Comparison of ENCODE assay signal across 28 cellular contexts in genomic region chrX:22533898-22534297, GRCh38.
DNase-seq lines count a peak whose midpoint lies in the region; ATAC-seq and TF ChIP-seq lines count a peak whose summit lies in the region.
"Had no signal": no experiment of that assay in that cellular context is flagged by ENCODE, and none has a peak within 500 bp of the region (broad histone marks: within the 10 kb centered on the region; RNA-seq: fewer than 3 reads in every experiment).

No MANE protein-coding gene starts in this region.

- POLR2A ChIA-PET in SK-N-SH (lab: Yijun Ruan, JAX) = no interaction called here
- POLR2A ChIA-PET in activated B cell treated with CpG ODN at 0.5 μM for 24 hours (lab: Charles Lee) = no interaction called here

- no peak for TF ChIP-seq RAD21 in SK-N-SH (IDR thresholded peaks at IDR 0.05; ENCODE audit: low read length)

- CTCF ChIA-PET in SK-N-SH (lab: Yijun Ruan, JAX) (no interaction called here), activated B cell treated with CpG ODN at 0.5 μM for 24 hours (lab: Charles Lee) (interaction anchor here (2.7 kb wide), 1 partner anchor 549 kb away, joined by 9 read pairs; no protein-coding TSS in a partner anchor)

- no peaks in the 10 kb centered on the region for H3K9me3 Mint-ChIP-seq in activated B cell treated with CpG ODN at 0.5 μM for 24 hours
- peaks cover 3% of the 10 kb centered on the region for H3K9me3 Mint-ChIP-seq in neural progenitor cell
- H3K9me3 Mint-ChIP-seq: activated CD4-positive, alpha-beta memory T cell treated with anti-CD3 and anti-CD28 coated beads for 36 hours; neural crest cell; type B pancreatic cell had no signal

- H3K4me1 ChIP-seq in SK-N-SH (ENCODE audit: control insufficient read depth in 1 of 2, insufficient read depth in 2 of 2, low read depth in 1 of 2, low read length in 1 of 2) (no peaks in the 10 kb centered on the region), neural progenitor cell (peaks cover 13% of the 10 kb centered on the region)
- H3K4me1 ChIP-seq: colonic mucosa, left ventricle myocardium inferior had no signal

- no peak for TF ChIP-seq EP300 in SK-N-SH (IDR thresholded peaks at IDR 0.05; ENCODE audit: borderline replicate concordance in 1 of 2, low read depth in 1 of 2, low read length in 1 of 2)

- no peak overlapping the region for H3K4me3 Mint-ChIP-seq in activated B cell treated with CpG ODN at 0.5 μM for 24 hours
- no peak overlapping the region for H3K4me3 Mint-ChIP-seq in neural progenitor cell
- H3K4me3 Mint-ChIP-seq: activated CD4-positive, alpha-beta memory T cell treated with anti-CD3 and anti-CD28 coated beads for 36 hours; immature natural killer cell; neural crest cell; type B pancreatic cell had no signal

- H3K9ac ChIP-seq in SK-N-SH (no peak overlapping the region), neural progenitor cell (no peak overlapping the region)
- H3K9ac ChIP-seq: BLaER1 had no signal

- H3K27me3 ChIP-seq in SK-N-SH (ENCODE audit: insufficient read depth) = no peaks in the 10 kb centered on the region
- H3K27me3 ChIP-seq in neural progenitor cell = no peaks in the 10 kb centered on the region
- H3K27me3 ChIP-seq: BLaER1, brain microvascular endothelial cell, colonic mucosa had no signal

- 33% methylated on average over 5 of the region's 5 CpGs for WGBS in SK-N-SH (ENCODE audit: low lambda C conversion rate)

- H3K4me2 ChIP-seq in SK-N-SH (no peak overlapping the region), neural progenitor cell (no peak overlapping the region)
- H3K4me2 ChIP-seq: BLaER1, PC-9 had no signal

- no peaks in the 10 kb centered on the region for H3K9me2 ChIP-seq in SK-N-SH

- H3K36me3 ChIP-seq in SK-N-SH (replicated peaks in 1 of 2; ENCODE audit: control insufficient read depth in 1 of 2, insufficient read depth in 2 of 2, low read length in 1 of 2) (no peaks in the 10 kb centered on the region), neural progenitor cell (no peaks in the 10 kb centered on the region)
- H3K36me3 ChIP-seq: brain microvascular endothelial cell, colonic mucosa, left ventricle myocardium inferior had no signal

- H3K9me3 ChIP-seq in SK-N-SH (no peaks in the 10 kb centered on the region), neural progenitor cell (ENCODE audit: low read depth) (peaks cover 3% of the 10 kb centered on the region)
- H3K9me3 ChIP-seq: colonic mucosa, left ventricle myocardium inferior had no signal

- TF ChIP-seq CTCF in SK-N-SH (IDR thresholded peaks at IDR 0.05) (no peak), NB4 (IDR thresholded peaks at IDR 0.05; ENCODE audit: low read depth, low read length) (no peak), activated B cell treated with CpG ODN at 0.5 μM for 24 hours (IDR thresholded peaks at IDR 0.05) (no peak), neural progenitor cell (IDR thresholded peaks at IDR 0.05) (peak; percentile 21)

- H3F3A ChIP-seq in SK-N-SH (replicated peaks; ENCODE audit: insufficient read depth) = no peaks in the 10 kb centered on the region
- no peaks in the 10 kb centered on the region for H3F3A ChIP-seq in neural progenitor cell (ENCODE audit: low read depth)

- no peak for DNase-seq in SK-N-SH
- peak; percentile 28 for DNase-seq in NB4 (ENCODE audit: low read depth)
- DNase-seq in activated B cell treated with CpG ODN at 0.5 μM for 24 hours = no peak
- DNase-seq in neural progenitor cell (ENCODE audit: low spot score) = peak; percentile 10
- DNase-seq in medulla oblongata (ENCODE audit: extremely low spot score) = no peak
- DNase-seq in HT-29 (ENCODE audit: low spot score) = no peak
- no peak for DNase-seq in Right ventricle myocardium superior
- DNase-seq: activated CD4-positive, alpha-beta memory T cell treated with anti-CD3 and anti-CD28 coated beads for 36 hours; activated CD4-positive, CD25-positive, alpha-beta regulatory T cell; activated effector memory CD4-positive, alpha-beta T cell treated with anti-CD3 and anti-CD28 coated beads, Interleukin-2, amount 50 U/mL, for 16 hours; colonic mucosa; COR-L47; DND-41; head of caudate nucleus; immature natural killer cell; midbrain; NCI-H774; PC-9; posterior cingulate gyrus; SIG-M5 had no signal

- TF ChIP-seq POLR2A in NB4 (IDR thresholded peaks at IDR 0.05; ENCODE audit: extremely low read depth, insufficient read length) = no peak

- no peak overlapping the region for H3K27ac Mint-ChIP-seq in activated B cell treated with CpG ODN at 0.5 μM for 24 hours
- H3K27ac Mint-ChIP-seq in neural progenitor cell = no peak overlapping the region
- H3K27ac Mint-ChIP-seq: activated CD4-positive, alpha-beta memory T cell treated with anti-CD3 and anti-CD28 coated beads for 36 hours; immature natural killer cell; type B pancreatic cell had no signal

- H3K27ac ChIP-seq in SK-N-SH (ENCODE audit: low read depth in 2 of 2, low read length in 1 of 2) = no peak overlapping the region
- H3K27ac ChIP-seq in neural progenitor cell = no peak overlapping the region
- H3K27ac ChIP-seq: BLaER1, brain microvascular endothelial cell, colonic mucosa, left ventricle myocardium inferior, PC-9 had no signal

- H3K79me2 ChIP-seq in SK-N-SH (ENCODE audit: insufficient read depth) = no peaks in the 10 kb centered on the region
- H3K79me2 ChIP-seq in neural progenitor cell (ENCODE audit: low read depth) = no peaks in the 10 kb centered on the region

- H3K27me3 Mint-ChIP-seq in activated B cell treated with CpG ODN at 0.5 μM for 24 hours (peaks cover 2% of the 10 kb centered on the region), neural progenitor cell (ENCODE audit: insufficient read depth, low read depth) (no peaks in the 10 kb centered on the region)
- H3K27me3 Mint-ChIP-seq: activated CD4-positive, alpha-beta memory T cell treated with anti-CD3 and anti-CD28 coated beads for 36 hours had no signal

- H3K4me1 Mint-ChIP-seq in activated B cell treated with CpG ODN at 0.5 μM for 24 hours (peaks cover 9% of the 10 kb centered on the region), neural progenitor cell (peaks cover 4% of the 10 kb centered on the region)
- H3K4me1 Mint-ChIP-seq: immature natural killer cell had no signal

- intact Hi-C loops in activated B cell treated with CpG ODN at 0.5 μM for 24 hours (cut with micrococcal nuclease) = loop anchor here (1.0 to 2.0 kb wide), 3 partner anchors 341 to 549 kb away; no protein-coding TSS in a partner anchor
- intact Hi-C loops in Right ventricle myocardium superior (cut with DNase I) = no loop called here

- no peak overlapping the region for H3K4me3 ChIP-seq in SK-N-SH (ENCODE audit: low read depth in 2 of 2, low read length in 1 of 2)
- no peak overlapping the region for H3K4me3 ChIP-seq in NB4 (ENCODE audit: low read depth, low read length)
- no peak overlapping the region for H3K4me3 ChIP-seq in neural progenitor cell
- H3K4me3 ChIP-seq: BLaER1, colonic mucosa, left ventricle myocardium inferior, PC-9 had no signal

- 0 out of 3 replicates have a peak, but pooled peaks have one; percentile 37 for ATAC-seq in SK-N-SH treated with all-trans-retinoic acid at 6 μM for 48 hours
- ATAC-seq in activated B cell treated with CpG ODN at 0.5 μM for 24 hours (ENCODE audit: low read depth) = peak; percentile 57
- ATAC-seq in Right ventricle myocardium superior (ENCODE audit: poor library complexity) = no peak
- ATAC-seq: HepG2, sciatic nerve had no signal

- no peak overlapping the region for H2AFZ ChIP-seq in SK-N-SH (ENCODE audit: low read depth)
- H2AFZ ChIP-seq in neural progenitor cell (replicated peaks) = no peak overlapping the region
- H2AFZ ChIP-seq: PC-9 had no signal

- H4K20me1 ChIP-seq in SK-N-SH (ENCODE audit: insufficient read depth) (no peaks in the 10 kb centered on the region), neural progenitor cell (ENCODE audit: low read depth) (no peaks in the 10 kb centered on the region)
- H4K20me1 ChIP-seq: BLaER1 had no signal

- no peaks in the 10 kb centered on the region for H3K36me3 Mint-ChIP-seq in activated B cell treated with CpG ODN at 0.5 μM for 24 hours (ENCODE audit: low read depth)
- no peaks in the 10 kb centered on the region for H3K36me3 Mint-ChIP-seq in neural progenitor cell
- H3K36me3 Mint-ChIP-seq: activated CD4-positive, alpha-beta memory T cell treated with anti-CD3 and anti-CD28 coated beads for 36 hours; immature natural killer cell; type B pancreatic cell had no signal

TF ChIP-seq in SK-N-SH treated with all-trans-retinoic acid at 6 μM for 48 hours, 23 proteins besides CTCF, POLR2A, EP300 and RAD21 (continues in another document):
- TF ChIP-seq, protein P1, sequence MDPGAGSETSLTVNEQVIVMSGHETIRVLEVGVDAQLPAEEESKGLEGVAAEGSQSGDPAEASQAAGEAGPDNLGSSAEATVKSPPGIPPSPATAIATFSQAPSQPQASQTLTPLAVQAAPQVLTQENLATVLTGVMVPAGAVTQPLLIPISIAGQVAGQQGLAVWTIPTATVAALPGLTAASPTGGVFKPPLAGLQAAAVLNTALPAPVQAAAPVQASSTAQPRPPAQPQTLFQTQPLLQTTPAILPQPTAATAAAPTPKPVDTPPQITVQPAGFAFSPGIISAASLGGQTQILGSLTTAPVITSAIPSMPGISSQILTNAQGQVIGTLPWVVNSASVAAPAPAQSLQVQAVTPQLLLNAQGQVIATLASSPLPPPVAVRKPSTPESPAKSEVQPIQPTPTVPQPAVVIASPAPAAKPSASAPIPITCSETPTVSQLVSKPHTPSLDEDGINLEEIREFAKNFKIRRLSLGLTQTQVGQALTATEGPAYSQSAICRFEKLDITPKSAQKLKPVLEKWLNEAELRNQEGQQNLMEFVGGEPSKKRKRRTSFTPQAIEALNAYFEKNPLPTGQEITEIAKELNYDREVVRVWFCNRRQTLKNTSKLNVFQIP (CRISPR knock-in tag; IDR thresholded peaks at IDR 0.05; ENCODE audit: borderline replicate concordance, low read depth) = no peak
- no peak for TF ChIP-seq ARNTL (CRISPR knock-in tag; IDR thresholded peaks at IDR 0.05; ENCODE audit: borderline replicate concordance, low read depth)

TF ChIP-seq in SK-N-SH, 30 proteins besides CTCF, POLR2A, EP300 and RAD21 (continues in another document):
- TF ChIP-seq RFX5 (IDR thresholded peaks at IDR 0.05; ENCODE audit: low read length) (no peak), IRF3 (IDR thresholded peaks at IDR 0.05; ENCODE audit: low read depth, low read length) (no peak), POLR2AphosphoS5 (IDR thresholded peaks at IDR 0.05; ENCODE audit: low read depth, low read length) (no peak), YY1 (IDR thresholded peaks at IDR 0.05; ENCODE audit: low read depth) (no peak), GATA2 (CRISPR knock-in tag; IDR thresholded peaks at IDR 0.05) (no peak)

Comparison
In these comparisons a context has a peak if more than half of its experiments do, and no peak if none do; other contexts are left out.
1. DNase-seq: peak in NB4 (single experiment) and neural progenitor cell (single experiment); none in SK-N-SH (single experiment), activated B cell treated with CpG ODN at 0.5 μM for 24 hours (single experiment), medulla oblongata (single experiment), HT-29 (single experiment) and Right ventricle myocardium superior (single experiment).